Comparison of ENCODE assay signal across 15 cellular contexts in the genomic region with DNA sequence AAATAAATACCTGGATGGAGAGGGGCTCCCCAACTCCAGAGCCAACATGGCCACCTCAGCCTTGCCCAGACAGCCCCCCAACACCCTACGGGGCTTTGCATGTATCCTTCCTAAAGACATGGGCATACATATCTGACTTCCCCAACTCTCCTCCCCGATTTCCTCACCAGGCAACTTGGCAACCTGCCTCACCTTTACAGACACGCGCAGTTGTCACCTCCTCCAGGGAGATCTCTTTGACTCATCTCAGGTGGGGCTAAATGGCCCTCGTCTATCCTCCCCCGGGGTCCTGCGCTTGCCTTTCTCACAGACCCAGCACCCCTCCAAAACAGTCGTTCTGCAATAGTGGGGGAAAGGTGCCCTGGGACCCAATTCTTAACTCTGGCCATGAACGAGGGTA.
"Had no signal": no experiment of that assay in that cellular context is flagged by ENCODE, and none has a peak within 500 bp of the region (broad histone marks: within the 10 kb centered on the region; RNA-seq: fewer than 3 reads in every experiment).

No MANE protein-coding gene starts in this region.

- H3K79me2 ChIP-seq: parathyroid adenoma had no signal

- DNase-seq: activated CD4-positive, alpha-beta T cell treated with anti-CD3 and anti-CD28 coated beads, Interleukin-2, amount 50 U/mL, for 1 hour; activated naive CD4-positive, alpha-beta T cell; activated naive CD8-positive, alpha-beta T cell treated with anti-CD3 and anti-CD28 coated beads, Interleukin-2, amount 50 U/mL, for 24 hours; effector memory CD4-positive, alpha-beta T cell; naive B cell; stimulated activated CD4-positive, alpha-beta T cell treated with anti-CD3 and anti-CD28 coated beads, Interleukin-2, amount 100 ng/mL, for 48 hours; T-cell; T-helper 9 cell had no signal

- H2AFZ ChIP-seq: parathyroid adenoma had no signal

- H3K9ac ChIP-seq: parathyroid adenoma had no signal

- ATAC-seq: activated CD4-positive, CD25-positive, alpha-beta regulatory T cell treated with anti-CD3 and anti-CD28 coated beads, Interleukin-2, amount 50 U/mL, for 24 hours; activated naive CD8-positive, alpha-beta T cell treated with anti-CD3 and anti-CD28 coated beads, Interleukin-2, amount 50 U/mL, for 24 hours; stimulated activated memory B cell treated with anti-CD40 and anti-IgM and Interleukin-4, amounts not matched to agents 10 μg/mL and 1 μg/mL and 100 μg/mL, for 72 hours; T-cell had no signal

- H3K27me3 ChIP-seq: ascending aorta, tibial nerve, vagina had no signal

- H3K4me1 ChIP-seq: ascending aorta, parathyroid adenoma, vagina had no signal

- H3K9me3 ChIP-seq: ascending aorta, tibial nerve, vagina had no signal

- H3K27ac ChIP-seq: ascending aorta, parathyroid adenoma, SK-N-MC, tibial nerve, vagina had no signal

- H3K36me3 ChIP-seq: ascending aorta, tibial nerve, vagina had no signal

- H3K4me3 ChIP-seq: ascending aorta, SK-N-MC, tibial nerve, vagina had no signal
